In the genomic region with DNA sequence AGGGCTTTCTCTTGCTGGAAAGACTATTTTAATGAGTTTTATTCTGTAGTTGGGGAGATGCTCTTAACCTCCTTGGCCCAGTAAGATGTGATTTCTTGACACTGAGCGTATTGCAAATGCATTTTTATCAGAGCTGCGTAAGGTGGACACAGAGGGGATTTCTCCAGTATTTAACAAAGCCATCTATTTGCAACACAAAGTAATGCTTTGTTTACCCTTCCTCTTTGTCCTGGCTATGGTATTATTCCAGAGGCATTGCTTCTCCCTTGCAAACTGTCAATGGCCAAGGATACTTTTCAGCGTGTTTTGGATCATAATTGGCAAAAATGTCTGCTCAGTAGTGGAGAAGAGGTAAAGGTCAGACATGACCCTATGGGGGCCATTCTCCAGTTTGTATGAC, we compare ENCODE assay signal across 21 cellular contexts.
"Had no signal": no experiment of that assay in that cellular context is flagged by ENCODE, and none has a peak within 500 bp of the region (broad histone marks: within the 10 kb centered on the region; RNA-seq: fewer than 3 reads in every experiment).

No MANE protein-coding gene starts in this region.

- H3K36me3 ChIP-seq: SJCRH30 had no signal

- H3K27ac ChIP-seq: SJCRH30 had no signal

- H3K4me1 ChIP-seq: SJCRH30 had no signal

- H3K27me3 ChIP-seq: SJCRH30 had no signal

- H3K9me3 ChIP-seq: SJCRH30 had no signal

- H3K4me3 ChIP-seq: SJCRH30 had no signal

- ATAC-seq: Panc1, PC-3, Right ventricle myocardium inferior, SK-N-SH treated with all-trans-retinoic acid at 6 μM for 48 hours had no signal

- DNase-seq: KBM-7, MV-4-11, NCI-H1048, NCI-H1105, NCI-H1417, NCI-H1436 treated with DMSO at 0.1 percent for 48 hours, NCI-H1694, NCI-H187 treated with DMSO at 0.1 percent for 48 hours, NCI-H2029 treated with DMSO at 0.1 percent for 48 hours, NCI-H2171 treated with DMSO at 0.1 percent for 48 hours, NCI-H345, NCI-H446 treated with DMSO at 0.1 percent for 48 hours, NCI-H510A treated with DMSO at 0.1 percent for 48 hours, NCI-H526, NCI-H774, PC-3, SHP77 treated with DMSO at 0.1 percent for 48 hours, SJCRH30 had no signal
